Comparison of ENCODE assay signal across 2 cellular contexts in genomic region chrX:47097018-47097417, GRCh38.
TF ChIP-seq lines count a peak whose summit lies in the region.

No MANE protein-coding gene starts in this region.

TF ChIP-seq in A549, 52 proteins besides CTCF, POLR2A, EP300 and RAD21:
- TF ChIP-seq FOSL2 (IDR thresholded peaks at IDR 0.05) (no peak), FOSL2 (CRISPR knock-in tag; IDR thresholded peaks at IDR 0.05) (no peak), NR3C1 (IDR thresholded peaks at IDR 0.05) (no peak), EHF (CRISPR knock-in tag; IDR thresholded peaks at IDR 0.05) (no peak), SMC3 (IDR thresholded peaks at IDR 0.05) (no peak), BHLHE40 (IDR thresholded peaks at IDR 0.05; ENCODE audit: low read depth, low read length) (no peak), RFX5 (IDR thresholded peaks at IDR 0.05) (no peak), NFE2L2 (conservative IDR thresholded peaks at IDR 0.05; ENCODE audit: low read length) (no peak), ELK1 (IDR thresholded peaks at IDR 0.05; ENCODE audit: low read depth, low read length) (no peak), POLR2AphosphoS2 (conservative IDR thresholded peaks at IDR 0.05; ENCODE audit: low read length) (no peak)
- TF ChIP-seq, protein P1, sequence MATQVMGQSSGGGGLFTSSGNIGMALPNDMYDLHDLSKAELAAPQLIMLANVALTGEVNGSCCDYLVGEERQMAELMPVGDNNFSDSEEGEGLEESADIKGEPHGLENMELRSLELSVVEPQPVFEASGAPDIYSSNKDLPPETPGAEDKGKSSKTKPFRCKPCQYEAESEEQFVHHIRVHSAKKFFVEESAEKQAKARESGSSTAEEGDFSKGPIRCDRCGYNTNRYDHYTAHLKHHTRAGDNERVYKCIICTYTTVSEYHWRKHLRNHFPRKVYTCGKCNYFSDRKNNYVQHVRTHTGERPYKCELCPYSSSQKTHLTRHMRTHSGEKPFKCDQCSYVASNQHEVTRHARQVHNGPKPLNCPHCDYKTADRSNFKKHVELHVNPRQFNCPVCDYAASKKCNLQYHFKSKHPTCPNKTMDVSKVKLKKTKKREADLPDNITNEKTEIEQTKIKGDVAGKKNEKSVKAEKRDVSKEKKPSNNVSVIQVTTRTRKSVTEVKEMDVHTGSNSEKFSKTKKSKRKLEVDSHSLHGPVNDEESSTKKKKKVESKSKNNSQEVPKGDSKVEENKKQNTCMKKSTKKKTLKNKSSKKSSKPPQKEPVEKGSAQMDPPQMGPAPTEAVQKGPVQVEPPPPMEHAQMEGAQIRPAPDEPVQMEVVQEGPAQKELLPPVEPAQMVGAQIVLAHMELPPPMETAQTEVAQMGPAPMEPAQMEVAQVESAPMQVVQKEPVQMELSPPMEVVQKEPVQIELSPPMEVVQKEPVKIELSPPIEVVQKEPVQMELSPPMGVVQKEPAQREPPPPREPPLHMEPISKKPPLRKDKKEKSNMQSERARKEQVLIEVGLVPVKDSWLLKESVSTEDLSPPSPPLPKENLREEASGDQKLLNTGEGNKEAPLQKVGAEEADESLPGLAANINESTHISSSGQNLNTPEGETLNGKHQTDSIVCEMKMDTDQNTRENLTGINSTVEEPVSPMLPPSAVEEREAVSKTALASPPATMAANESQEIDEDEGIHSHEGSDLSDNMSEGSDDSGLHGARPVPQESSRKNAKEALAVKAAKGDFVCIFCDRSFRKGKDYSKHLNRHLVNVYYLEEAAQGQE (IDR thresholded peaks at IDR 0.05), result no peak

TF ChIP-seq in H1, 55 proteins besides CTCF, POLR2A, EP300 and RAD21:
- TF ChIP-seq E2F6 (IDR thresholded peaks at IDR 0.05), result peak; percentile 33; the same call in 1 of the 2 replicates
- TF ChIP-seq HDAC2 (IDR thresholded peaks at IDR 0.05; ENCODE audit: borderline replicate concordance in 1 of 2, low read depth in 2 of 2, low read length in 2 of 2), result no peak
- TF ChIP-seq, protein P2, sequence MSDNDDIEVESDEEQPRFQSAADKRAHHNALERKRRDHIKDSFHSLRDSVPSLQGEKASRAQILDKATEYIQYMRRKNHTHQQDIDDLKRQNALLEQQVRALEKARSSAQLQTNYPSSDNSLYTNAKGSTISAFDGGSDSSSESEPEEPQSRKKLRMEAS (IDR thresholded peaks at IDR 0.05), result peak; percentile 64
